Comparison of ENCODE assay signal across 8 cellular contexts in the genomic region with DNA sequence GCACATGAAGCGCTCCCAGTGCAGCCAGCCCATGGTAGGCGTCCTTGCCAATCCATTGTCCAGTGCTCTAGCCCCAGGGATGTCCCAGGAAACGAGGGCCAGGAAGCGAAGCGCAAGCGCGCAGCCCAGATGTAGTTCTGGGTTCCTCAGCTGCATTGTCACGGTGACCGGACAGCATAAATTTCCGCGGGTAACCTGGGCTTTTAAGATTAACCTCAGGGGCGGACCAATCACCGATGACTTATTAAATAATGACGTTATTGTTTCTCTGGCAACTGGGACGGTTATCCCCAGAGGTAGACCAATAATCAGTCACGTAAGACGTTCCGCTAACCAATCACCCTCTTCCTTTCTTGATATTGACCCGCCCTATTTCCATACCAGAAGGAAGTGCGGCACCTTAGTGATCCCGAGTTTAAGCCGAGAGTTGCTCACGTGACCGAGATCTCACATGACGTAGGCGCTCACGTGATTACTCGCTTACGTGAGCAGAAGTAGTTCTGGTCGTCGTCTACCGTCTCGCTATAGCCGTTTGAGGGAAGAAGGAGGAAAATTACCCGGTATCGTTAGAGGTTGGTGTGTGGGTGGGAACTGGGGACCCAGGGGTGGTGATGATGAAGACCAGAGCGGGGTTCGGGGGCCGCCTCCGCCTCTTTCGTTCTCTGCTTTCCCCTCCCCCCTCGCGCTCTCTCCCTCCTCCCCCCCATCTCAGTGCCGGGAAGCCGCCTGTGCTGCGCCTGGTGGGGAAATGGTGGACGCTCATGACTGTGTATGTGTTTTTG. TPM values are rescaled to one million over a fixed set of nuclear protein-coding genes. Genes with fewer than 3 reads are reported as not detected.
A peak's percentile ranks its signal among the peaks of the same experiment; 100 is the strongest.
DNase-seq lines count a peak whose midpoint lies in the region; ATAC-seq, FAIRE-seq and TF ChIP-seq lines count a peak whose summit lies in the region.

Gene GLA (minus strand): TSS at position 178 of the 782 bp plus-strand sequence. CDS start 22 bp downstream, at position 156.
Gene HNRNPH2 (plus strand): TSS at position 475 of the 782 bp plus-strand sequence. CDS start 3,767 bp downstream, outside the sequence.

- peak; percentile 96 for FAIRE-seq in RCC 7860 (lab: Jason Lieb, UNC)

- peaks cover 12 to 14% of the 10 kb centered on the region in 2 donors for H3K36me3 Mint-ChIP-seq in activated T-cell treated with anti-CD3 and anti-CD28 coated beads, Interleukin-2, amount 50 U/mL, for 72 hours (ENCODE audit: insufficient read depth in 2 of 2)

- H3K27ac Mint-ChIP-seq in activated T-cell treated with anti-CD3 and anti-CD28 coated beads, Interleukin-2, amount 50 U/mL, for 72 hours, result peak within 1 kb of the TSS; percentile 97

- H3K4me1 Mint-ChIP-seq in activated T-cell treated with anti-CD3 and anti-CD28 coated beads, Interleukin-2, amount 50 U/mL, for 72 hours (ENCODE audit: low read depth), result peaks cover 17% of the 10 kb centered on the region

- H3K9me3 Mint-ChIP-seq in activated T-cell treated with anti-CD3 and anti-CD28 coated beads, Interleukin-2, amount 50 U/mL, for 72 hours, result no peaks in the 10 kb centered on the region

- H3K36me3 ChIP-seq in KOPT-K1 (ENCODE audit: insufficient read depth, low read length) (peaks cover 25% of the 10 kb centered on the region), esophagus muscularis mucosa (peaks cover 7 to 10% (median 9%) of the 10 kb centered on the region in 4 donors), muscle layer of duodenum (ENCODE audit: control insufficient read depth in 1 of 2, insufficient read depth in 2 of 2, low read length in 2 of 2) (peaks cover 6 to 12% of the 10 kb centered on the region in 2 donors)

- H3K27ac ChIP-seq in KOPT-K1 (ENCODE audit: low read depth, low read length, poor library complexity, severe bottlenecking), result peak within 1 kb of the TSS; percentile 86
- H3K27ac ChIP-seq in esophagus muscularis mucosa (replicated peaks in 1 of 4), result peak within 1 kb of the TSS; percentile 83 to 93 (median 88)
- peak within 1 kb of the TSS; percentile 98 for H3K27ac ChIP-seq in muscle layer of duodenum (ENCODE audit: low read length)

- peak in 2 of 3 experiments; percentile 6 to 28 for TF ChIP-seq CTCF in esophagus muscularis mucosa (IDR thresholded peaks at IDR 0.05)

- 32% methylated on average over 45 of the region's 47 CpGs for WGBS in esophagus muscularis mucosa

- peak; percentile 94 for ATAC-seq in GM21786 (IDR thresholded peaks at IDR 0.05; ENCODE audit: unreplicated experiment)
- peak; percentile 92 to 94 for ATAC-seq in activated T-cell treated with anti-CD3 and anti-CD28 coated beads, Interleukin-2, amount 50 U/mL, for 72 hours (replicated peaks in 1 of 2)

- no peaks in the 10 kb centered on the region for H3K27me3 Mint-ChIP-seq in activated T-cell treated with anti-CD3 and anti-CD28 coated beads, Interleukin-2, amount 50 U/mL, for 72 hours (ENCODE audit: low read depth)

- H3K27me3 ChIP-seq in esophagus muscularis mucosa (no peaks in the 10 kb centered on the region), muscle layer of duodenum (ENCODE audit: low read depth, low read length) (no peaks in the 10 kb centered on the region)

- peak; percentile 40 for TF ChIP-seq EP300 in esophagus muscularis mucosa (IDR thresholded peaks at IDR 0.05)

- intact Hi-C loops in esophagus muscularis mucosa (cut with DNase I), result no loop called here

- H3K4me3 Mint-ChIP-seq in activated T-cell treated with anti-CD3 and anti-CD28 coated beads, Interleukin-2, amount 50 U/mL, for 72 hours, result peak within 1 kb of the TSS; percentile 85 to 96

- H3K9me3 ChIP-seq in KOPT-K1 (ENCODE audit: insufficient read depth, low read length, poor library complexity, severe bottlenecking), result no peaks in the 10 kb centered on the region
- no peaks in the 10 kb centered on the region for H3K9me3 ChIP-seq in esophagus muscularis mucosa
- H3K9me3 ChIP-seq in muscle layer of duodenum (ENCODE audit: control insufficient read depth in 1 of 2, low read length in 2 of 2), result no peaks in the 10 kb centered on the region

- peak; percentile 76 for TF ChIP-seq POLR2A in esophagus muscularis mucosa (IDR thresholded peaks at IDR 0.05; ENCODE audit: low read depth)

- H3K4me1 ChIP-seq in esophagus muscularis mucosa (peaks cover 3 to 50% (median 34%) of the 10 kb centered on the region in 4 donors), muscle layer of duodenum (ENCODE audit: control insufficient read depth in 1 of 2, insufficient read depth in 2 of 2, low read length in 2 of 2) (peaks cover 0 to 20% of the 10 kb centered on the region in 2 donors)

- DNase-seq in DMS53 treated with DMSO at 0.1 percent for 48 hours (lab: John Stamatoyannopoulos, UW; ENCODE audit: unreplicated experiment) (peak; percentile 96), RCC 7860 (ENCODE audit: low spot score) (peak; percentile 97), esophagus muscularis mucosa (ENCODE audit: extremely low spot score) (peak; percentile 98)
- peak; percentile 84 to 88 for DNase-seq in activated T-cell treated with anti-CD3 and anti-CD28 coated beads, Interleukin-2, amount 50 U/mL, for 72 hours
- peak; percentile 77 to 86 for DNase-seq in stimulated activated CD8-positive, alpha-beta memory T cell treated with anti-CD3 and anti-CD28 coated beads, Interleukin-7, amount 100 ng/mL, for 4 hours (ENCODE audit: low read depth in 2 of 2)

- H3K4me3 ChIP-seq in esophagus muscularis mucosa (peak within 1 kb of the TSS; percentile 62 to 66 (median 64)), muscle layer of duodenum (ENCODE audit: low read depth in 1 of 2, low read length in 2 of 2) (peak within 1 kb of the TSS; percentile 72 to 85)

RNA-seq across cellular contexts. Expression of gene GLA, which starts in this region (rescaled TPM):
- 10 to 100 TPM; 43.7 to 48.1 TPM for total RNA-seq in activated T-cell treated with anti-CD3 and anti-CD28 coated beads, Interleukin-2, amount 50 U/mL, for 72 hours
- total RNA-seq in esophagus muscularis mucosa, result 10 to 100 TPM in 3 of 4 donors, 1 to 10 TPM in 1; 8.7 to 17.7 (median 15.9) TPM

RNA-seq across cellular contexts. Expression of gene HNRNPH2, which starts in this region (rescaled TPM):
- 10 to 100 TPM; 15.0 to 17.8 TPM for total RNA-seq in activated T-cell treated with anti-CD3 and anti-CD28 coated beads, Interleukin-2, amount 50 U/mL, for 72 hours
- total RNA-seq in esophagus muscularis mucosa, result 10 to 100 TPM; 36.4 to 60.0 (median 44.4) TPM

Comparison
In these comparisons a context has a peak if more than half of its experiments do, and no peak if none do; other contexts are left out.
1. Peak in every context shown above with its lines: DNase-seq, ATAC-seq, H3K4me3 ChIP-seq and H3K27ac ChIP-seq.